ENCODE assay signal across 9 cellular contexts in the genomic region with DNA sequence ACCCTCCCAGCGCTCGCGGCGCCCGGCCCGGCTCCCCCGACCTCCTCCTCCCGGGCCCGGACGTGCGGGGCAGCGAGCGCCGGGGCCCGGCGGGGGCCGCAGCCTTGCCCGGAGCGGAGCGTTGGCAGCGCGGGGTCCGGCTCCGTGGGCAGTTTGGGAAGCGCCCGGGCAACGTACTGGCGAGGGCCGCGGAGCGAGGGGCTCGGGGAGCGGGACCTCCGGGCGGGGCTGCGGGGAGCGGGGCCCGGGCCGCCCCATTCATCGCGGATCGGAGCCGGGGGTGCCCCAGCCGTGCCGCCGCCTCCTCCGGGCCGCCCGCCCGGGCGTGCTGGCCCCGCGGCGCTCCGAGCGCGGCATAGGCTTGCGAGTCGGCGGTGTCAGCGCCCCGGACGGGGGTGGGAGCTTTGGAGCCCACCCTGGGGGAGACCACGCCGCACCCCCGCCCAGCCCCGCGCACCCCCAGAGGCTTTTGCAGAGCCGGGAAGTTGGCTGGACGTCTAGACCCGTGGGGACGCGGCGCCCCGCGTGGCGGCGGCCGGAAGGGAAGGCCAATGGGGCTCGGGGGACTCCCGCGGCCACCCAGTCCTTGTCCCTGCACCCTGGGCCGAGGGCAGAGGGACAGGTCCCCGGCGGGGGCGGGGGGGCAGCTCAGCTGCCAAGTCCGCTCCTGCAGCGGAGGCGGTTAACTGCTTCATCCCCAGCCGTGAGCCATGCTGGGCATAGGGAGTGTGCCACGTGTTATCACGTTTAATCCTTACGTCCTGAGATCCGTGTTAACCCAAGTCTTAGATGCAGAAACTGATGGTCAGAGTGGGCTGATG. TPM values are rescaled to one million over a fixed set of nuclear protein-coding genes. Genes with fewer than 3 reads are reported as not detected.
DNase-seq lines count a peak whose midpoint lies in the region; ATAC-seq and TF ChIP-seq lines count a peak whose summit lies in the region.
"Had no signal": no experiment of that assay in that cellular context is flagged by ENCODE, and none has a peak within 500 bp of the region (broad histone marks: within the 10 kb centered on the region; RNA-seq: fewer than 3 reads in every experiment).

No MANE protein-coding gene starts in this region.

- no peaks in the 10 kb centered on the region for H3K9me3 Mint-ChIP-seq in activated CD8-positive, alpha-beta memory T cell treated with anti-CD3 and anti-CD28 coated beads, Interleukin-2, amount 10 ng/mL, durations not matched to agents 7 days and 5 days (ENCODE audit: low read depth)

- no peak for TF ChIP-seq POLR2A in thyroid gland (IDR thresholded peaks at IDR 0.05)

- H3K9me3 ChIP-seq in right cardiac atrium (ENCODE audit: control insufficient read depth, low read length) (no peaks in the 10 kb centered on the region), thyroid gland (no peaks in the 10 kb centered on the region)
- H3K9me3 ChIP-seq: neutrophil had no signal

- peak; percentile 16 for ATAC-seq in activated CD8-positive, alpha-beta memory T cell treated with anti-CD3 and anti-CD28 coated beads, Interleukin-2, amount 10 ng/mL, durations not matched to agents 7 days and 5 days
- ATAC-seq in right cardiac atrium (peak in 1 of 2 donors; percentile 35), GM19455 (IDR thresholded peaks at IDR 0.05; ENCODE audit: unreplicated experiment) (no peak)

- H3K36me3 ChIP-seq in thyroid gland: no peaks in the 10 kb centered on the region
- H3K36me3 ChIP-seq: neutrophil had no signal

- no peak overlapping the region for H3K4me3 Mint-ChIP-seq in activated CD8-positive, alpha-beta memory T cell treated with anti-CD3 and anti-CD28 coated beads, Interleukin-2, amount 10 ng/mL, durations not matched to agents 7 days and 5 days

- under 1% methylated on average over 94 of the region's 94 CpGs for WGBS in right cardiac atrium
- WGBS in thyroid gland, 2 donors: 1 to 2% methylated on average over 15 to 23 of the region's 94 CpGs

- no peaks in the 10 kb centered on the region for H3K4me1 Mint-ChIP-seq in activated CD8-positive, alpha-beta memory T cell treated with anti-CD3 and anti-CD28 coated beads, Interleukin-2, amount 10 ng/mL, durations not matched to agents 7 days and 5 days

- H3K27ac ChIP-seq in right cardiac atrium (ENCODE audit: low read length): no peak overlapping the region
- no peak overlapping the region for H3K27ac ChIP-seq in thyroid gland
- H3K27ac ChIP-seq: neutrophil had no signal

- CTCF ChIA-PET in activated CD8-positive, alpha-beta memory T cell treated with anti-CD3 and anti-CD28 coated beads, Interleukin-2, amount 10 ng/mL, durations not matched to agents 7 days and 5 days (lab: Charles Lee): no interaction called here

- no peak for DNase-seq in activated CD8-positive, alpha-beta memory T cell treated with anti-CD3 and anti-CD28 coated beads, Interleukin-2, amount 10 ng/mL, durations not matched to agents 7 days and 5 days
- DNase-seq in right cardiac atrium: peak; percentile 42 to 83 (median 76)
- no peak for DNase-seq in skeletal muscle cell (ENCODE audit: low read depth)
- DNase-seq in NCI-H82 (lab: John Stamatoyannopoulos, UW): no peak
- no peak for DNase-seq in thyroid gland
- no peak for DNase-seq in effector CD8-positive, alpha-beta T cell (lab: John Stamatoyannopoulos, UW)

- intact Hi-C loops in right cardiac atrium (cut with DNase I) (loop anchor here in 1 of 4 donors (10.0 kb wide), 1 partner anchor 189 kb away; no protein-coding TSS in a partner anchor), thyroid gland (cut with DNase I) (no loop called here)

- no peaks in the 10 kb centered on the region for H3K36me3 Mint-ChIP-seq in activated CD8-positive, alpha-beta memory T cell treated with anti-CD3 and anti-CD28 coated beads, Interleukin-2, amount 10 ng/mL, durations not matched to agents 7 days and 5 days

- H3K27me3 Mint-ChIP-seq in activated CD8-positive, alpha-beta memory T cell treated with anti-CD3 and anti-CD28 coated beads, Interleukin-2, amount 10 ng/mL, durations not matched to agents 7 days and 5 days: peaks cover 25% of the 10 kb centered on the region

- H3K27me3 ChIP-seq in right cardiac atrium (ENCODE audit: control insufficient read depth, insufficient read depth) (no peaks in the 10 kb centered on the region), thyroid gland (no peaks in the 10 kb centered on the region)

- H3K27ac Mint-ChIP-seq in activated CD8-positive, alpha-beta memory T cell treated with anti-CD3 and anti-CD28 coated beads, Interleukin-2, amount 10 ng/mL, durations not matched to agents 7 days and 5 days: no peak overlapping the region

- TF ChIP-seq CTCF in GM12873 (IDR thresholded peaks at IDR 0.05; ENCODE audit: insufficient read depth, low read depth, low read length, missing control alignments) (peak; percentile 26), thyroid gland (IDR thresholded peaks at IDR 0.05) (peak in 2 of 6 experiments; percentile 17 to 48)

- peak overlapping the region; percentile 50 for H3K4me3 ChIP-seq in right cardiac atrium (ENCODE audit: low read length)
- H3K4me3 ChIP-seq in skeletal muscle cell (ENCODE audit: low read depth, low read length): peak overlapping the region; percentile 62
- H3K4me3 ChIP-seq in thyroid gland (replicated peaks in 1 of 3): peak overlapping the region in 1 of 3 donors; percentile 13

- H3K4me1 ChIP-seq in right cardiac atrium (ENCODE audit: control insufficient read depth, insufficient read depth, low read length): no peaks in the 10 kb centered on the region
- peaks cover 5 to 19% of the 10 kb centered on the region in 2 donors for H3K4me1 ChIP-seq in thyroid gland

RNA-seq across cellular contexts. Expression of gene ZNF469, which starts 0.9 kb away (rescaled TPM):
- total RNA-seq in activated CD8-positive, alpha-beta memory T cell treated with anti-CD3 and anti-CD28 coated beads, Interleukin-2, amount 10 ng/mL, durations not matched to agents 7 days and 5 days: under 1 TPM; 0.26 to 0.84 TPM
- total RNA-seq in right cardiac atrium (1 to 10 TPM; 1.3 to 1.9 (median 1.8) TPM), thyroid gland (under 1 TPM; 0.22 to 0.96 (median 0.32) TPM)
- 0.84 TPM for polyA plus RNA-seq in right cardiac atrium

Comparison
In these comparisons a context has a peak if more than half of its experiments do, and no peak if none do; other contexts are left out.
1. DNase-seq: peak in right cardiac atrium (3 of 3); none in activated CD8-positive, alpha-beta memory T cell treated with anti-CD3 and anti-CD28 coated beads, Interleukin-2, amount 10 ng/mL, durations not matched to agents 7 days and 5 days (single experiment), skeletal muscle cell (single experiment), NCI-H82 (single experiment), thyroid gland (0 of 2) and effector CD8-positive, alpha-beta T cell (single experiment).